24 cellular contexts compared by ENCODE assay signal in genomic region chr3:153439780-153440179, GRCh38.
DNase-seq lines count a peak whose midpoint lies in the region; ATAC-seq and TF ChIP-seq lines count a peak whose summit lies in the region.
"Had no signal": no experiment of that assay in that cellular context is flagged by ENCODE, and none has a peak within 500 bp of the region (broad histone marks: within the 10 kb centered on the region; RNA-seq: fewer than 3 reads in every experiment).

No MANE protein-coding gene starts in this region.

- H3K36me3 ChIP-seq in PC-9 (ENCODE audit: low read depth), result no peaks in the 10 kb centered on the region
- H3K36me3 ChIP-seq: cardiac muscle cell, uterus had no signal

- H3K9me3 ChIP-seq in AG04450 (ENCODE audit: control insufficient read depth, insufficient read depth, low read length), result no peaks in the 10 kb centered on the region
- H3K9me3 ChIP-seq in PC-9 (ENCODE audit: insufficient read depth, low read depth), result no peaks in the 10 kb centered on the region
- H3K9me3 ChIP-seq: psoas muscle, uterus had no signal

- TF ChIP-seq CTCF in AG04450 (IDR thresholded peaks at IDR 0.05; ENCODE audit: low read depth, low read length), result peak; percentile 48
- TF ChIP-seq CTCF in PC-9 (conservative IDR thresholded peaks at IDR 0.05), result peak; percentile 42; the same call in 1 of the 2 replicates

- H3K27me3 ChIP-seq in AG04450 (ENCODE audit: control insufficient read depth, insufficient read depth, low read length), result no peaks in the 10 kb centered on the region
- no peaks in the 10 kb centered on the region for H3K27me3 ChIP-seq in PC-9 (ENCODE audit: insufficient read depth, low read depth)
- H3K27me3 ChIP-seq: cardiac muscle cell, uterus had no signal

- intact Hi-C loops in PC-9 (cut with micrococcal nuclease; ENCODE audit: unreplicated experiment), result loop anchor here (2.0 to 10.0 kb wide), 2 partner anchors 325 to 397 kb away; no protein-coding TSS in a partner anchor

- H3K4me1 ChIP-seq in PC-9 (replicated peaks; ENCODE audit: insufficient read depth), result no peaks in the 10 kb centered on the region
- H3K4me1 ChIP-seq: psoas muscle, uterus had no signal

- H3F3A ChIP-seq in PC-9 (ENCODE audit: insufficient read depth, low read depth), result no peaks in the 10 kb centered on the region

- H3K79me2 ChIP-seq in PC-9 (ENCODE audit: low read depth), result no peaks in the 10 kb centered on the region

- H3K4me3 ChIP-seq in AG04450 (ENCODE audit: low read depth, low read length) (no peak overlapping the region), PC-9 (no peak overlapping the region)
- H3K4me3 ChIP-seq: cardiac muscle cell, psoas muscle, skin epidermis, uterus had no signal

- ATAC-seq in HG02973 (IDR thresholded peaks at IDR 0.05; ENCODE audit: unreplicated experiment) (no peak), GM19324 (IDR thresholded peaks at IDR 0.05; ENCODE audit: low FRiP score, unreplicated experiment) (no peak)
- ATAC-seq: psoas muscle; stimulated activated memory B cell treated with anti-CD40 and anti-IgM and Interleukin-4, amounts not matched to agents 10 μg/mL and 1 μg/mL and 100 μg/mL, for 72 hours had no signal

- POLR2A ChIA-PET in AG04450 (lab: Yijun Ruan, JAX) (interaction anchor here (0.6 kb wide), 1 partner anchor 400 kb away, joined by 13 read pairs; no protein-coding TSS in a partner anchor), PC-9 (lab: Charles Lee; ENCODE audit: unreplicated experiment) (no interaction called here)

- no TSS peak for BruUV-seq in PC-9 (replicated peaks; lab: Mats Ljungman, UMichigan)

- no peak overlapping the region for H3K27ac ChIP-seq in AG04450 (ENCODE audit: low read depth, low read length)
- H3K27ac ChIP-seq in PC-9, result no peak overlapping the region
- H3K27ac ChIP-seq: cardiac muscle cell, epithelial cell of prostate, psoas muscle, skin epidermis, uterus had no signal

- no peak overlapping the region for H3K4me2 ChIP-seq in PC-9

- H4K20me1 ChIP-seq in PC-9 (ENCODE audit: insufficient read depth), result no peaks in the 10 kb centered on the region

- no peaks in the 10 kb centered on the region for H3K9me2 ChIP-seq in PC-9 (ENCODE audit: insufficient read depth)

- no peak overlapping the region for H2AFZ ChIP-seq in PC-9

- DNase-seq in AG04450 (ENCODE audit: low read depth, low spot score), result no peak
- DNase-seq in ELR (ENCODE audit: low read depth), result peak; percentile 36
- no peak for DNase-seq in PC-9
- peak; percentile 6 for DNase-seq in fibroblast of peridontal ligament (ENCODE audit: extremely low read depth)
- DNase-seq in NCI-H1436 (lab: John Stamatoyannopoulos, UW), result no peak
- no peak for DNase-seq in activated gamma-delta T cell (lab: John Stamatoyannopoulos, UW)
- DNase-seq: activated CD4-positive, alpha-beta T cell treated with anti-CD3 and anti-CD28 coated beads for 1 hour; activated naive CD4-positive, alpha-beta T cell; activated T-cell treated with anti-CD3 and anti-CD28 coated beads, Interleukin-2, amount 50 U/mL, for 1 hour; amniotic stem cell; CD8-positive, alpha-beta memory T cell; DMS79; islet precursor cell; NCI-H146; NCI-H2171 treated with DMSO at 0.1 percent for 48 hours; NCI-H524 treated with DMSO at 0.1 percent for 48 hours; psoas muscle; uterus had no signal

- CTCF ChIA-PET in AG04450 (lab: Charles Lee), result interaction anchor here (0.8 to 2.8 kb wide), 5 partner anchors 125 to 397 kb away, joined by 3 to 16 read pairs (median 4); partner anchors contain the start of gene RAP2B
- CTCF ChIA-PET in PC-9 (lab: Charles Lee), result no interaction called here

Comparison
In these comparisons a context has a peak if more than half of its experiments do, and no peak if none do; other contexts are left out.
1. DNase-seq: peak in ELR (single experiment) and fibroblast of peridontal ligament (single experiment); none in AG04450 (single experiment), PC-9 (0 of 2), NCI-H1436 (single experiment) and activated gamma-delta T cell (single experiment).